15 cellular contexts compared by ENCODE assay signal in the genomic region with DNA sequence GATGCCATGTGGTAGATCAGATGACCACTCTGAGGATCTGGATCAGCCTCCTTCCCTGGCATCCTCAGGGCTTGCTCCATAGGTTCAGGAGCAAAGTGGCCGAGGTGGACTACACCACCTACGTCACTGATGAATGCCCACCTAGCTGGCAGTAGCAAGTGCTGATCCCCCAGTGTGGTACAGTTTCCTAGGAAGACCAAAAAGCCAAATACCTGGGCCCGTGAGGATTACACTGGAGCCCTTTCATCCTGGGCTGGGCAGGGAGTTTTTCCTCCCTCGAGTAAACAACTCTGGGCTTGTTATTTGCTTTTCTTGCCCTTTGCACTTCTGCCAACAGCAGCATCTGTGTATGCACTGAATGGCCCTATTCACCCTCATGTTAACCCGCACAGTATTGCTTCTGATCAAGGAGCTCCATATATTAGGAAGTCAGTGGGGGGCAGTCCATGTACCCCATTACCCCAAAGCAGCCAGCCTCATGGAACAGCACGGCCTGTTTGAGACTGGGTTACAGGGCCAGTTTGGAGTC. TPM values are rescaled to one million over a fixed set of nuclear protein-coding genes. Genes with fewer than 3 reads are reported as not detected.
DNase-seq lines count a peak whose midpoint lies in the region; ATAC-seq and TF ChIP-seq lines count a peak whose summit lies in the region.
"Had no signal": no experiment of that assay in that cellular context is flagged by ENCODE, and none has a peak within 500 bp of the region (broad histone marks: within the 10 kb centered on the region; RNA-seq: fewer than 3 reads in every experiment).

No MANE protein-coding gene starts in this region.

- peaks cover 3 to 33% (median 22%) of the 10 kb centered on the region in 9 donors for H3K4me1 ChIP-seq in heart right ventricle

- no peak overlapping the region for H3K4me3 ChIP-seq in heart right ventricle
- H3K4me3 ChIP-seq: thyroid gland had no signal

- intact Hi-C loops in heart right ventricle (cut with DNase I), result loop anchor here in 1 of 10 donors (10.0 kb wide), 1 partner anchor 250 kb away; a partner anchor contains a TSS

- no peak for TF ChIP-seq CTCF in heart right ventricle (IDR thresholded peaks at IDR 0.05)

- H3K36me3 ChIP-seq in heart right ventricle, result no peaks in the 10 kb centered on the region
- H3K36me3 ChIP-seq: thyroid gland had no signal

- H3K27ac ChIP-seq in temporal lobe (ENCODE audit: low read depth, low read length) (peak overlapping the region; percentile 100), heart right ventricle (no peak overlapping the region)
- H3K27ac ChIP-seq: KMS-11, thyroid gland had no signal

- ATAC-seq in left lobe of liver (peak; percentile 74), heart right ventricle (no peak)
- ATAC-seq: sciatic nerve had no signal

- WGBS in heart right ventricle, 2 donors, result 83 to 84% methylated on average over 6 of the region's 6 CpGs

- DNase-seq in NCI-H1092 treated with DMSO at 0.1 percent for 48 hours (lab: John Stamatoyannopoulos, UW), result peak; percentile 5
- no peak for DNase-seq in NCI-H1092 (lab: John Stamatoyannopoulos, UW)
- DNase-seq in SHP77 treated with DMSO at 0.1 percent for 48 hours (lab: John Stamatoyannopoulos, UW), result peak; percentile 32
- DNase-seq in left lobe of liver (ENCODE audit: low spot score), result peak; percentile 65
- DNase-seq in DMS79 treated with DMSO at 0.1 percent for 48 hours (lab: John Stamatoyannopoulos, UW), result no peak
- no peak for DNase-seq in heart right ventricle
- DNase-seq in NCI-H510A (lab: John Stamatoyannopoulos, UW), result no peak
- DNase-seq: activated T-cell treated with anti-CD3 and anti-CD28 coated beads, Interleukin-2, amount 50 U/mL, for 48 hours; aorta; DND-41; thyroid gland had no signal

- H3K9me3 ChIP-seq in heart right ventricle, result no peaks in the 10 kb centered on the region
- H3K9me3 ChIP-seq: thyroid gland had no signal

- no peaks in the 10 kb centered on the region for H3K27me3 ChIP-seq in heart right ventricle
- H3K27me3 ChIP-seq: thyroid gland had no signal

RNA-seq across cellular contexts. Expression of a gene that starts 3.3 kb away (rescaled TPM):
- total RNA-seq in left lobe of liver, result 15.2 TPM
- total RNA-seq in temporal lobe, result 3.9 TPM
- total RNA-seq in heart right ventricle, result 100 to 1,000 TPM in 9 of 10 donors, 10 to 100 TPM in 1; 87.4 to 265 (median 135) TPM
- 10 to 100 TPM; 53.7 to 97.1 TPM for polyA plus RNA-seq in heart right ventricle

RNA-seq across cellular contexts. Expression of a gene that starts 17.6 kb away (rescaled TPM):
- total RNA-seq in left lobe of liver, result 0.08 TPM
- total RNA-seq in temporal lobe, result 2.0 TPM
- not detected for total RNA-seq in heart right ventricle
- under 1 TPM in 1 of 2 donors, not detected in 1; 0.07 TPM for polyA plus RNA-seq in heart right ventricle
- total RNA-seq: A172, sciatic nerve, thyroid gland had no signal
- polyA plus RNA-seq: aorta had no signal

RNA-seq across cellular contexts. Expression of a gene that starts 40.3 kb away (rescaled TPM):
- total RNA-seq in left lobe of liver, result 0.28 TPM
- total RNA-seq in temporal lobe, result 0.25 TPM
- total RNA-seq in heart right ventricle, result 1 to 10 TPM in 1 of 10 donors, under 1 TPM in 8, not detected in 1; 0.11 to 1.0 (median 0.28) TPM
- under 1 TPM; 0.07 to 0.17 TPM for polyA plus RNA-seq in heart right ventricle
- total RNA-seq: A172 had no signal

RNA-seq across cellular contexts. Expression of a gene that starts 44.7 kb away (rescaled TPM):
- total RNA-seq in left lobe of liver (not detected), temporal lobe (12.0 TPM), heart right ventricle (not detected)
- not detected for polyA plus RNA-seq in heart right ventricle
- total RNA-seq: A172, aorta, sciatic nerve, thyroid gland had no signal
- polyA plus RNA-seq: aorta had no signal

Comparison
In these comparisons a context has a peak if more than half of its experiments do, and no peak if none do; other contexts are left out.
1. DNase-seq: peak in NCI-H1092 treated with DMSO at 0.1 percent for 48 hours (single experiment), SHP77 treated with DMSO at 0.1 percent for 48 hours (single experiment) and left lobe of liver (single experiment); none in NCI-H1092 (single experiment), DMS79 treated with DMSO at 0.1 percent for 48 hours (single experiment), heart right ventricle (0 of 2) and NCI-H510A (single experiment).